Comparison of ENCODE assay signal across 7 cellular contexts in genomic region chr20:49705893-49706292, GRCh38. TPM values are rescaled to one million over a fixed set of nuclear protein-coding genes. Genes with fewer than 3 reads are reported as not detected.
DNase-seq lines count a peak whose midpoint lies in the region; ATAC-seq, FAIRE-seq and TF ChIP-seq lines count a peak whose summit lies in the region.
"Not testable (repeated sequence)": the region's sequence is repeated elsewhere in the genome, so short reads cannot be mapped to it uniquely, and the experiment has no call there.

No MANE protein-coding gene starts in this region.

- 81% methylated on average over 4 of the region's 5 CpGs for WGBS in K562 (ENCODE audit: insufficient coverage, low coverage, missing lambda C conversion rate)
- 82 to 92% (median 84%) methylated on average over 5 of the region's 5 CpGs for WGBS in spleen, 5 donors

- H3K79me2 ChIP-seq in K562 (ENCODE audit: control insufficient read depth, insufficient read depth, low read length): peaks cover 96% of the 10 kb centered on the region

- not testable (repeated sequence) for H4K20me1 ChIP-seq in K562 (replicated peaks; ENCODE audit: control insufficient read depth, insufficient read depth, low read length)

- not testable (repeated sequence) for H3K27me3 Mint-ChIP-seq in CD8-positive, alpha-beta memory T cell; T-helper 17 cell; immature natural killer cell (ENCODE audit: low read depth in 3 of 3); nephron (ENCODE audit: low read depth)

- in situ Hi-C loops in K562 (cut with MboI): not testable (repeated sequence)

- not testable (repeated sequence) for H3K9me3 Mint-ChIP-seq in CD8-positive, alpha-beta memory T cell; immature natural killer cell; nephron

- intact Hi-C loops in K562 (cut with micrococcal nuclease); spleen (cut with DNase I; ENCODE audit: low total_unique reads): not testable (repeated sequence)

- H3K4me3 ChIP-seq in CD8-positive, alpha-beta memory T cell (ENCODE audit: low read length); K562; spleen: not testable (repeated sequence)
- H3K4me3 ChIP-seq in NB4 (ENCODE audit: low read depth, low read length): peak overlapping the region; percentile 2

- not testable (repeated sequence) for TF ChIP-seq POLR2A in NB4 (IDR thresholded peaks at IDR 0.05; ENCODE audit: extremely low read depth, insufficient read length); K562 (conservative IDR thresholded peaks at IDR 0.05); spleen (IDR thresholded peaks at IDR 0.05)

- not testable (repeated sequence) for H3K9me3 ChIP-seq in CD8-positive, alpha-beta memory T cell (ENCODE audit: low read length); T-helper 17 cell (ENCODE audit: control insufficient read depth, low read length, poor library complexity, severe bottlenecking); K562 (replicated peaks; ENCODE audit: control insufficient read depth, insufficient read depth, low read depth, low read length); spleen

- FAIRE-seq in K562 (lab: Jason Lieb, UNC): not testable (repeated sequence)

- H2AFZ ChIP-seq in K562 (ENCODE audit: low read depth, low read length): not testable (repeated sequence)

- CTCF ChIA-PET in CD8-positive, alpha-beta memory T cell (lab: Charles Lee): interaction anchor here (0.7 kb wide), 1 partner anchor 683 kb away, joined by 3 read pairs; no protein-coding TSS in a partner anchor
- CTCF ChIA-PET in K562 (lab: Yijun Ruan, JAX; ENCODE audit: low intra/inter-chr PET ratio): interaction anchor here (0.7 kb wide), 1 partner anchor 10 kb away, joined by 3 read pairs; no protein-coding TSS in a partner anchor

- H3K4me1 Mint-ChIP-seq in CD8-positive, alpha-beta memory T cell: peaks cover 58 to 82% (median 76%) of the 10 kb centered on the region in 3 donors
- H3K4me1 Mint-ChIP-seq in T-helper 17 cell (peaks cover 42% of the 10 kb centered on the region), immature natural killer cell (peaks cover 74 to 84% of the 10 kb centered on the region in 2 donors), nephron (peaks cover 46% of the 10 kb centered on the region)

- H3K4me2 ChIP-seq in K562 (ENCODE audit: insufficient read depth, low read length): not testable (repeated sequence)

- TF ChIP-seq EP300 in K562 (IDR thresholded peaks at IDR 0.05; ENCODE audit: low read length): not testable (repeated sequence)

- TF ChIP-seq RAD21 in K562 (CRISPR knock-in tag; conservative IDR thresholded peaks at IDR 0.05 in 1 of 2, IDR thresholded peaks at IDR 0.05 in 1 of 2): not testable (repeated sequence)

- peak overlapping the region; percentile 74 to 98 (median 94) for H3K27ac Mint-ChIP-seq in CD8-positive, alpha-beta memory T cell
- H3K27ac Mint-ChIP-seq in T-helper 17 cell (peak overlapping the region; percentile 81), immature natural killer cell (peak overlapping the region; percentile 66 to 96 (median 83)), nephron (peak overlapping the region in 2 of 3 experiments; percentile 79 to 80)

- not testable (repeated sequence) for DNase-seq in CD8-positive, alpha-beta memory T cell; NB4 (ENCODE audit: low read depth); T-helper 17 cell; K562 (ENCODE audit: extremely low read depth in 1 of 4, low spot score in 3 of 4); immature natural killer cell; spleen

- H3K36me3 ChIP-seq in CD8-positive, alpha-beta memory T cell (ENCODE audit: insufficient read depth, low read length); spleen: not testable (repeated sequence)
- peaks cover 14% of the 10 kb centered on the region for H3K36me3 ChIP-seq in K562 (ENCODE audit: control insufficient read depth, insufficient read depth, low read length)

- H3K9me1 ChIP-seq in K562 (ENCODE audit: control insufficient read depth, insufficient read depth, low read length): not testable (repeated sequence)

- BruUV-seq in K562 (replicated peaks; lab: Mats Ljungman, UMichigan): not testable (repeated sequence)

- POLR2A ChIA-PET in CD8-positive, alpha-beta memory T cell (lab: Charles Lee): interaction anchor here (0.7 to 1.6 kb wide), 3 partner anchors 29 to 39 kb away, joined by 3 to 5 read pairs (median 4); no protein-coding TSS in a partner anchor
- POLR2A ChIA-PET in K562 (lab: Yijun Ruan, JAX): interaction anchor here (0.6 to 1.5 kb wide), 6 partner anchors 9 to 62 kb away, joined by 3 to 5 read pairs (median 4); no protein-coding TSS in a partner anchor

- ATAC-seq in T-helper 17 cell, K562: not testable (repeated sequence)

- H3K9ac ChIP-seq in K562 (ENCODE audit: insufficient read depth in 1 of 2, low read depth in 2 of 2, low read length in 2 of 2): not testable (repeated sequence)

- peak overlapping the region in 3 of 7 donors; percentile 43 to 87 (median 87) for H3K4me3 Mint-ChIP-seq in CD8-positive, alpha-beta memory T cell
- not testable (repeated sequence) for H3K4me3 Mint-ChIP-seq in T-helper 17 cell, nephron
- peak overlapping the region in 2 of 5 donors; percentile 10 to 88 for H3K4me3 Mint-ChIP-seq in immature natural killer cell

- H3K27ac ChIP-seq in CD8-positive, alpha-beta memory T cell (ENCODE audit: low read depth, low read length): not testable (repeated sequence)
- 0 out of 3 replicates have a peak overlapping the region, but pooled peaks have one; percentile 7 for H3K27ac ChIP-seq in K562 (ENCODE audit: extremely low read depth, low read depth, low read length)
- H3K27ac ChIP-seq in spleen: peak overlapping the region in 6 of 8 donors; percentile 42 to 99 (median 57)

- peaks cover 10% of the 10 kb centered on the region for H3K4me1 ChIP-seq in CD8-positive, alpha-beta memory T cell (ENCODE audit: insufficient read depth, low read length)
- H3K4me1 ChIP-seq in K562 (replicated peaks in 1 of 2; ENCODE audit: control insufficient read depth in 2 of 2, insufficient read depth in 2 of 2, low read length in 2 of 2) (peaks cover 23 to 33% of the 10 kb centered on the region in 2 experiments), spleen (peaks cover 17 to 98% (median 79%) of the 10 kb centered on the region in 6 donors)

- H3K27me3 ChIP-seq in CD8-positive, alpha-beta memory T cell (ENCODE audit: insufficient read depth, low read length, poor library complexity, severe bottlenecking); K562 (ENCODE audit: control insufficient read depth in 2 of 2, insufficient read depth in 2 of 2, low read length in 2 of 2); spleen (replicated peaks in 1 of 7): not testable (repeated sequence)

- H3K36me3 Mint-ChIP-seq in CD8-positive, alpha-beta memory T cell; T-helper 17 cell (ENCODE audit: low read depth); immature natural killer cell; nephron (ENCODE audit: low read depth): not testable (repeated sequence)

- not testable (repeated sequence) for TF ChIP-seq CTCF in NB4 (IDR thresholded peaks at IDR 0.05; ENCODE audit: low read depth, low read length); K562 (IDR thresholded peaks at IDR 0.05 in 2 of 3, conservative IDR thresholded peaks at IDR 0.05 in 1 of 3; ENCODE audit: insufficient read depth in 2 of 3, low read depth in 1 of 3, low read length in 3 of 3); nephron (IDR thresholded peaks at IDR 0.05; ENCODE audit: unreplicated experiment in 3 of 3); spleen (IDR thresholded peaks at IDR 0.05 in 8 of 11, conservative IDR thresholded peaks at IDR 0.05 in 3 of 11)

RNA-seq across cellular contexts. Expression of gene B4GALT5, which starts 7.8 kb away (rescaled TPM):
- 10 to 100 TPM; 37.5 to 39.1 TPM for total RNA-seq in CD8-positive, alpha-beta memory T cell
- polyA plus RNA-seq in CD8-positive, alpha-beta memory T cell: 2.0 TPM
- total RNA-seq in T-helper 17 cell: 10 to 100 TPM; 17.3 to 19.0 TPM
- total RNA-seq in K562 (2011; cell fraction: chromatin; rRNA removed; ENCODE audit: low replicate concordance): 25.2 and 26.6 TPM in 2 replicates
- total RNA-seq in K562 (2011; cell fraction: nucleolus; rRNA removed): 24.6 and 27.5 TPM in 2 replicates
- 39.2 and 61.3 TPM in 2 replicates for total RNA-seq in K562 (2011; cell fraction: nucleoplasm; rRNA removed)
- 8.5 and 9.6 TPM in 2 replicates for total RNA-seq in K562 (2014; rRNA removed)
- 23.4 and 24.2 TPM in 2 replicates for total RNA-seq in K562 (2014; rRNA removed; fragmentation: Illumina TruSeq; extraction: Trizol)
- 24.1 and 25.4 TPM in 2 replicates for total RNA-seq in K562 (2015; rRNA removed; fragmentation: Illumina TruSeq; extraction: Trizol)
- total RNA-seq in K562 (2021): 23.7 and 25.7 TPM in 2 replicates
- polyA plus RNA-seq in K562 (2011; rRNA removed): 22.2 and 32.4 TPM in 2 replicates
- polyA plus RNA-seq in K562 (2011; cell fraction: cytosol; rRNA removed): 23.3 and 23.6 TPM in 2 replicates
- 12.0 and 14.7 TPM in 2 replicates for polyA plus RNA-seq in K562 (2011; cell fraction: nucleus; rRNA removed)
- polyA plus RNA-seq in K562 (2012): 10.9 and 18.2 TPM in 2 replicates
- polyA plus RNA-seq in K562 (2014; fragmentation: Illumina TruSeq; extraction: Trizol): 30.9 and 32.6 TPM in 2 replicates
- polyA plus RNA-seq in K562 (2014; fragmentation: Nextera tagmentation; extraction: Ambion mirVana): 10 to 100 TPM; 12.2 to 17.5 TPM
- polyA plus RNA-seq in K562 (2014; rRNA removed): 16.4 and 20.0 TPM in 2 replicates
- polyA minus RNA-seq in K562 (2011; rRNA and poly(A)+ RNA removed): 31.7 and 44.1 TPM in 2 replicates
- polyA minus RNA-seq in K562 (2011; cell fraction: cytosol; rRNA and poly(A)+ RNA removed): 17.4 and 24.1 TPM in 2 replicates
- 5.0 and 6.2 TPM in 2 replicates for polyA minus RNA-seq in K562 (2011; cell fraction: nucleus; rRNA and poly(A)+ RNA removed)
- 1 to 10 TPM in 2 of 3 donors, under 1 TPM in 1; 0.35 to 3.2 (median 2.8) TPM for polyA plus RNA-seq in immature natural killer cell
- total RNA-seq in spleen: 10 to 100 TPM; 41.1 to 79.0 (median 63.4) TPM
- 10 to 100 TPM in 1 of 3 donors, 1 to 10 TPM in 2; 3.9 to 15.7 (median 4.3) TPM for polyA plus RNA-seq in spleen
